In genomic region chr17:61285483-61286320, GRCh38 we compare ENCODE assay signal across 14 cellular contexts.
DNase-seq lines count a peak whose midpoint lies in the region; ATAC-seq and TF ChIP-seq lines count a peak whose summit lies in the region.
"Had no signal": no experiment of that assay in that cellular context is flagged by ENCODE, and none has a peak within 500 bp of the region (broad histone marks: within the 10 kb centered on the region; RNA-seq: fewer than 3 reads in every experiment).

No MANE protein-coding gene starts in this region.

- intact Hi-C loops in activated CD4-positive, alpha-beta memory T cell treated with anti-CD3 and anti-CD28 coated beads for 36 hours (cut with micrococcal nuclease), result loop anchor here (1.0 to 10.0 kb wide), 2 partner anchors 46 to 231 kb away; no protein-coding TSS in a partner anchor
- intact Hi-C loops in esophagus muscularis mucosa (cut with DNase I), result no loop called here

- H3K36me3 ChIP-seq in smooth muscle cell (ENCODE audit: low read depth) (no peaks in the 10 kb centered on the region), esophagus muscularis mucosa (no peaks in the 10 kb centered on the region)

- H3K27ac ChIP-seq in smooth muscle cell (ENCODE audit: low read depth) (peak overlapping the region; percentile 94), esophagus muscularis mucosa (replicated peaks in 1 of 4) (no peak overlapping the region)

- no peaks in the 10 kb centered on the region for H3K9me3 Mint-ChIP-seq in activated CD4-positive, alpha-beta memory T cell treated with anti-CD3 and anti-CD28 coated beads for 36 hours
- H3K9me3 Mint-ChIP-seq in activated CD4-positive, alpha-beta memory T cell treated with anti-CD3 and anti-CD28 coated beads, Interleukin-2, amount 10 ng/mL, durations not matched to agents 7 days and 5 days, result peaks cover 5% of the 10 kb centered on the region
- peaks cover 2% of the 10 kb centered on the region for H3K9me3 Mint-ChIP-seq in glutamatergic neuron (ENCODE audit: unreplicated experiment)
- H3K9me3 Mint-ChIP-seq: T-helper 2 cell treated with Interferon-gamma antibody and Interleukin-4, amounts not matched to agents 5 μg/mL and 100 μg/mL, for 36 hours had no signal

- 17% methylated on average over 12 of the region's 12 CpGs for WGBS in smooth muscle cell (ENCODE audit: low lambda C conversion rate)
- 63% methylated on average over 12 of the region's 12 CpGs for WGBS in esophagus muscularis mucosa

- no peak for TF ChIP-seq EP300 in esophagus muscularis mucosa (IDR thresholded peaks at IDR 0.05)

- POLR2A ChIA-PET in activated CD4-positive, alpha-beta memory T cell treated with anti-CD3 and anti-CD28 coated beads for 36 hours (lab: Charles Lee), result no interaction called here
- POLR2A ChIA-PET in activated CD4-positive, alpha-beta memory T cell treated with anti-CD3 and anti-CD28 coated beads, Interleukin-2, amount 10 ng/mL, durations not matched to agents 7 days and 5 days (lab: Charles Lee), result no interaction called here

- peaks cover 31% of the 10 kb centered on the region for H3K4me1 ChIP-seq in smooth muscle cell (ENCODE audit: low read depth)
- peaks cover 14 to 47% (median 39%) of the 10 kb centered on the region in 4 donors for H3K4me1 ChIP-seq in esophagus muscularis mucosa

- no peaks in the 10 kb centered on the region for H3K79me2 ChIP-seq in smooth muscle cell (ENCODE audit: low read depth)

- no peaks in the 10 kb centered on the region for H4K20me1 ChIP-seq in smooth muscle cell (ENCODE audit: low read depth)

- no peak for TF ChIP-seq POLR2A in esophagus muscularis mucosa (IDR thresholded peaks at IDR 0.05; ENCODE audit: low read depth)

- TF ChIP-seq CTCF in glutamatergic neuron (IDR thresholded peaks at IDR 0.05; ENCODE audit: partially characterized antibody, unreplicated experiment) (no peak), smooth muscle cell (IDR thresholded peaks at IDR 0.05; ENCODE audit: borderline replicate concordance, insufficient read depth, poor library complexity, severe bottlenecking) (no peak), esophagus muscularis mucosa (IDR thresholded peaks at IDR 0.05) (no peak)

- peak; percentile 35 for DNase-seq in activated CD4-positive, alpha-beta memory T cell treated with anti-CD3 and anti-CD28 coated beads for 36 hours
- DNase-seq in activated CD4-positive, alpha-beta memory T cell treated with anti-CD3 and anti-CD28 coated beads, Interleukin-2, amount 10 ng/mL, durations not matched to agents 7 days and 5 days, result no peak
- DNase-seq in RPMI7951 (ENCODE audit: low read depth), result peak; percentile 70
- DNase-seq in glutamatergic neuron, result peak; percentile 33
- peak; percentile 26 for DNase-seq in smooth muscle cell (lab: John Stamatoyannopoulos, UW; ENCODE audit: unreplicated experiment)
- DNase-seq in esophagus muscularis mucosa (ENCODE audit: extremely low spot score), result no peak
- no peak for DNase-seq in SKM-1 treated with dmso at 0.1 percent for 144 hours (lab: John Stamatoyannopoulos, UW; ENCODE audit: unreplicated experiment)
- DNase-seq: ACHN; activated effector memory CD4-positive, alpha-beta T cell treated with anti-CD3 and anti-CD28 coated beads, Interleukin-2, amount 50 U/mL, for 16 hours; effector memory CD4-positive, alpha-beta T cell; NCI-H774 had no signal

- H3K4me3 Mint-ChIP-seq in activated CD4-positive, alpha-beta memory T cell treated with anti-CD3 and anti-CD28 coated beads for 36 hours, result no peak overlapping the region
- no peak overlapping the region for H3K4me3 Mint-ChIP-seq in activated CD4-positive, alpha-beta memory T cell treated with anti-CD3 and anti-CD28 coated beads, Interleukin-2, amount 10 ng/mL, durations not matched to agents 7 days and 5 days
- H3K4me3 Mint-ChIP-seq in glutamatergic neuron (ENCODE audit: unreplicated experiment), result no peak overlapping the region
- H3K4me3 Mint-ChIP-seq: T-helper 2 cell treated with Interferon-gamma antibody and Interleukin-4, amounts not matched to agents 5 μg/mL and 100 μg/mL, for 36 hours had no signal

- CTCF ChIA-PET in activated CD4-positive, alpha-beta memory T cell treated with anti-CD3 and anti-CD28 coated beads for 36 hours (lab: Charles Lee), result no interaction called here
- CTCF ChIA-PET in activated CD4-positive, alpha-beta memory T cell treated with anti-CD3 and anti-CD28 coated beads, Interleukin-2, amount 10 ng/mL, durations not matched to agents 7 days and 5 days (lab: Charles Lee), result no interaction called here

- H3K4me1 Mint-ChIP-seq in activated CD4-positive, alpha-beta memory T cell treated with anti-CD3 and anti-CD28 coated beads for 36 hours (ENCODE audit: low read depth), result peaks cover 11% of the 10 kb centered on the region
- peaks cover 13% of the 10 kb centered on the region for H3K4me1 Mint-ChIP-seq in activated CD4-positive, alpha-beta memory T cell treated with anti-CD3 and anti-CD28 coated beads, Interleukin-2, amount 10 ng/mL, durations not matched to agents 7 days and 5 days
- peaks cover 16% of the 10 kb centered on the region for H3K4me1 Mint-ChIP-seq in glutamatergic neuron (ENCODE audit: low read depth, unreplicated experiment)

- no peak overlapping the region for H3K27ac Mint-ChIP-seq in activated CD4-positive, alpha-beta memory T cell treated with anti-CD3 and anti-CD28 coated beads for 36 hours
- no peak overlapping the region for H3K27ac Mint-ChIP-seq in activated CD4-positive, alpha-beta memory T cell treated with anti-CD3 and anti-CD28 coated beads, Interleukin-2, amount 10 ng/mL, durations not matched to agents 7 days and 5 days
- no peak overlapping the region for H3K27ac Mint-ChIP-seq in glutamatergic neuron (ENCODE audit: unreplicated experiment)
- H3K27ac Mint-ChIP-seq: T-helper 2 cell treated with Interferon-gamma antibody and Interleukin-4, amounts not matched to agents 5 μg/mL and 100 μg/mL, for 36 hours had no signal

- H3K9me3 ChIP-seq in smooth muscle cell (replicated peaks; ENCODE audit: low read depth) (no peaks in the 10 kb centered on the region), esophagus muscularis mucosa (no peaks in the 10 kb centered on the region)

- peaks cover 2% of the 10 kb centered on the region for H3K36me3 Mint-ChIP-seq in activated CD4-positive, alpha-beta memory T cell treated with anti-CD3 and anti-CD28 coated beads for 36 hours
- H3K36me3 Mint-ChIP-seq in activated CD4-positive, alpha-beta memory T cell treated with anti-CD3 and anti-CD28 coated beads, Interleukin-2, amount 10 ng/mL, durations not matched to agents 7 days and 5 days (ENCODE audit: low read depth), result no peaks in the 10 kb centered on the region
- peaks cover 3% of the 10 kb centered on the region for H3K36me3 Mint-ChIP-seq in glutamatergic neuron (ENCODE audit: unreplicated experiment)

- H3K4me3 ChIP-seq in smooth muscle cell (no peak overlapping the region), esophagus muscularis mucosa (no peak overlapping the region)

- peak overlapping the region; percentile 18 for H3K9ac ChIP-seq in smooth muscle cell (ENCODE audit: low read depth)

- H3K4me2 ChIP-seq in smooth muscle cell, result peak overlapping the region; percentile 79

- ATAC-seq in GM21528 (IDR thresholded peaks at IDR 0.05; ENCODE audit: low FRiP score, unreplicated experiment), result no peak
- ATAC-seq: left lobe of liver had no signal

- peaks cover 45% of the 10 kb centered on the region for H3F3A ChIP-seq in smooth muscle cell (ENCODE audit: low read depth)

- no peaks in the 10 kb centered on the region for H3K27me3 Mint-ChIP-seq in activated CD4-positive, alpha-beta memory T cell treated with anti-CD3 and anti-CD28 coated beads for 36 hours
- H3K27me3 Mint-ChIP-seq in activated CD4-positive, alpha-beta memory T cell treated with anti-CD3 and anti-CD28 coated beads, Interleukin-2, amount 10 ng/mL, durations not matched to agents 7 days and 5 days, result no peaks in the 10 kb centered on the region
- H3K27me3 Mint-ChIP-seq in glutamatergic neuron (ENCODE audit: unreplicated experiment), result no peaks in the 10 kb centered on the region

- no peak overlapping the region for H2AFZ ChIP-seq in smooth muscle cell (ENCODE audit: low read depth)

- H3K27me3 ChIP-seq in smooth muscle cell (ENCODE audit: low read depth) (no peaks in the 10 kb centered on the region), esophagus muscularis mucosa (no peaks in the 10 kb centered on the region)

Comparison
In these comparisons a context has a peak if more than half of its experiments do, and no peak if none do; other contexts are left out.
1. DNase-seq: peak in activated CD4-positive, alpha-beta memory T cell treated with anti-CD3 and anti-CD28 coated beads for 36 hours (single experiment), RPMI7951 (single experiment), glutamatergic neuron (single experiment) and smooth muscle cell (single experiment); none in activated CD4-positive, alpha-beta memory T cell treated with anti-CD3 and anti-CD28 coated beads, Interleukin-2, amount 10 ng/mL, durations not matched to agents 7 days and 5 days (single experiment), esophagus muscularis mucosa (single experiment) and SKM-1 treated with dmso at 0.1 percent for 144 hours (single experiment).